ENCODE assay signal across 1 cellular context in the genomic region with DNA sequence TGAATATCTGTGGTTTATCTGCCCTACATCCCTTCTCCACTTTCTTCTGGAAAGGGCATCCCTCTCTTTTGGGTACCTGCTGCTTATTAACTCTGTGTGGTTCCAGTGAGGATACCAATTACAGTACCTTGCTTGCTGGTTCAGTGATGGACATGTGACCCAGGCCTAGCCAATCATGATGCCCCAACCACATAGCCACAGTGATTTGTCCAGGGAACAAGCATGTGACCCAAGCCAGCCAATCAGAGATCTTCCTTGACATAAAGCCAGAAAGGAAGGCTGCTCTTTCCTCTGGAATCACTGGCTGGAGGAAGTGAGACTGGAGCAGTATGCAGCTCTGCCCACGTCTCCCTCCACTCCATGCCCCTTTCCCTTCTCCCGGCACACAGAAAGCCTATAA.
TF ChIP-seq lines count a peak whose summit lies in the region.

No MANE protein-coding gene starts in this region.

TF ChIP-seq in GM12878, 131 proteins besides CTCF, POLR2A, EP300 and RAD21:
- peak; percentile 46 for TF ChIP-seq USF1 (IDR thresholded peaks at IDR 0.05; ENCODE audit: borderline replicate concordance, extremely low read length, insufficient read depth, low read depth, low read length)
- TF ChIP-seq MEF2B (IDR thresholded peaks at IDR 0.05; ENCODE audit: partially characterized antibody, poor library complexity, severe bottlenecking): no peak
